In the genomic region with DNA sequence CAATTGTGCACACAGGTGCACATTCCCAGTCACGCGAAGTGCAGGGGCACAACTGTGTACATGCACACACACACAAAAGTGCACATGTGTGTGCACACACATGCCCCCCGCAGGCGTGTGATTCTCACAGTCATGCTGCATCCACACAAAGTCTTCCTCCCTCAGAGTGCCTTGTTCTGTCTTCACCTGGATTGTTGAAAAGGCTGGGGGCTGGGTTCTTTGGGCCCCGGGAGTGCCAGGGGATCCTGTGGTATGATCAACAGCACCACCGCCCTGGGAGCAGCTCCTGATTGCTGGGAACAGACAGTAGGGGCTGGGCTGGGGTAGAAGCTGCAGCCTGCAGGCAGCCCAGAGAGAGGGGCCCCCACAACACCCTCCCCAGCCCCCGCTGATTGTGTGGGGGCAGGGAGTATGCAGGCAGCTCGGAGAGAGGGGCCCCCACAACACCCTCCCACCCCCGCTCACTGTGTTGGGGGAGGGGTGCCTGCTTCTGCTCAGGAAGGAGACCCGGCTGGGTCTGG, we compare ENCODE assay signal across 1 cellular context.
TF ChIP-seq lines count a peak whose summit lies in the region.

No MANE protein-coding gene starts in this region.

TF ChIP-seq in IMR-90, 13 proteins besides CTCF, POLR2A, EP300 and RAD21:
- TF ChIP-seq NFE2L2 (IDR thresholded peaks at IDR 0.05; ENCODE audit: low read depth, low read length), result no peak
- TF ChIP-seq FOS (IDR thresholded peaks at IDR 0.05; ENCODE audit: low read depth, low read length), result no peak
- no peak for TF ChIP-seq CEBPB (IDR thresholded peaks at IDR 0.05; ENCODE audit: low read depth, low read length)
- TF ChIP-seq, protein P1, sequence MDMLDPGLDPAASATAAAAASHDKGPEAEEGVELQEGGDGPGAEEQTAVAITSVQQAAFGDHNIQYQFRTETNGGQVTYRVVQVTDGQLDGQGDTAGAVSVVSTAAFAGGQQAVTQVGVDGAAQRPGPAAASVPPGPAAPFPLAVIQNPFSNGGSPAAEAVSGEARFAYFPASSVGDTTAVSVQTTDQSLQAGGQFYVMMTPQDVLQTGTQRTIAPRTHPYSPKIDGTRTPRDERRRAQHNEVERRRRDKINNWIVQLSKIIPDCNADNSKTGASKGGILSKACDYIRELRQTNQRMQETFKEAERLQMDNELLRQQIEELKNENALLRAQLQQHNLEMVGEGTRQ (IDR thresholded peaks at IDR 0.05; ENCODE audit: low read depth, low read length), result no peak
- no peak for TF ChIP-seq BHLHE40 (IDR thresholded peaks at IDR 0.05; ENCODE audit: low read depth, low read length)
- TF ChIP-seq RFX5 (IDR thresholded peaks at IDR 0.05; ENCODE audit: low read depth, low read length), result no peak
- no peak for TF ChIP-seq CHD1 (IDR thresholded peaks at IDR 0.05; ENCODE audit: low read depth, low read length)
- TF ChIP-seq, protein P2, sequence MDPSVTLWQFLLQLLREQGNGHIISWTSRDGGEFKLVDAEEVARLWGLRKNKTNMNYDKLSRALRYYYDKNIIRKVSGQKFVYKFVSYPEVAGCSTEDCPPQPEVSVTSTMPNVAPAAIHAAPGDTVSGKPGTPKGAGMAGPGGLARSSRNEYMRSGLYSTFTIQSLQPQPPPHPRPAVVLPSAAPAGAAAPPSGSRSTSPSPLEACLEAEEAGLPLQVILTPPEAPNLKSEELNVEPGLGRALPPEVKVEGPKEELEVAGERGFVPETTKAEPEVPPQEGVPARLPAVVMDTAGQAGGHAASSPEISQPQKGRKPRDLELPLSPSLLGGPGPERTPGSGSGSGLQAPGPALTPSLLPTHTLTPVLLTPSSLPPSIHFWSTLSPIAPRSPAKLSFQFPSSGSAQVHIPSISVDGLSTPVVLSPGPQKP (IDR thresholded peaks at IDR 0.05; ENCODE audit: borderline replicate concordance, low read depth, low read length), result no peak
- no peak for TF ChIP-seq MAFK (IDR thresholded peaks at IDR 0.05; ENCODE audit: low read depth, low read length)
- TF ChIP-seq MXI1 (IDR thresholded peaks at IDR 0.05; ENCODE audit: borderline replicate concordance, low read depth, low read length), result no peak
- no peak for TF ChIP-seq MAZ (IDR thresholded peaks at IDR 0.05; ENCODE audit: borderline replicate concordance, low read depth, low read length)
- TF ChIP-seq SMC3 (IDR thresholded peaks at IDR 0.05; ENCODE audit: low read depth, low read length), result no peak
- TF ChIP-seq RCOR1 (IDR thresholded peaks at IDR 0.05; ENCODE audit: insufficient replicate concordance, low read length), result no peak
